ENCODE assay signal across 15 cellular contexts in the genomic region with DNA sequence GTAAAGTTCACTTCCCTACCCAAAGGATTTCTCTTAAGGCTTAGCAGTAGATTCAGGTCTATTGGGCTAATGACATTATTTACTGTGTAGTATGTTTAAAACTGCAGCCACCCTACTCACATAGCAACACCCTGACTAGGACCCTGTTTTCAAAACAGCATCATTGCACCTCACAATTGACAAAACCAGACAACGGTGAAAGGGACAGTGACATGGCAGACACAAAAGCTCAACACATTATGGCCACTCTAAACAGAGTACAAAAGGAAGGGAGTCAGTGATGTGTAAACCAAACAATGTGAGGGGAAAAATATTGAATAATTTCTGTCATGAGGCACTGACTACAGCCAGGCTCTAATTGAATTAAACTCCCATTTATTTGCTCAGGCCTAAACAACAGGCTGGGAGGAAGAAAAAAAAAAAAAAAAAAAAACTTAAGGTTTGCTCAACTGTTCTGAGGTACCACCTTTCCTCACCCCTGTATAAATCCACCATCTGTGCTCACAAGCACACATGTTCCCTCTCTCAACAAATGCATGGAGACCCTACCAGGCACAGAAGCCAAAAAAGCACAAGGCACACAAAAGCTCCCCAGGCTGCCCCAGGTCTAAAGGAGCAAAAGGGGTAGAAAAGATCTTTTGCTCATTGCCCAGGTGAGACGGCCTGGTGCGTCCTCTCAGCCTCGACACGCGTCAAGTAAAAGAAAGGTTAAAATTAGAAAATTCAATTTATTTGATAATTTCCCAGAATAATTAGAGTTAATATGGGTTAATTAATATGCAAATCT.
A peak's percentile ranks its signal among the peaks of the same experiment; 100 is the strongest.
DNase-seq lines count a peak whose midpoint lies in the region; ATAC-seq and TF ChIP-seq lines count a peak whose summit lies in the region.
"Had no signal": no experiment of that assay in that cellular context is flagged by ENCODE, and none has a peak within 500 bp of the region (broad histone marks: within the 10 kb centered on the region; RNA-seq: fewer than 3 reads in every experiment).

No MANE protein-coding gene starts in this region.

- H3K27ac Mint-ChIP-seq in glutamatergic neuron (ENCODE audit: unreplicated experiment), result peak overlapping the region; percentile 93
- H3K27ac Mint-ChIP-seq in HFFc6, result no peak overlapping the region
- H3K27ac Mint-ChIP-seq: activated CD8-positive, alpha-beta memory T cell treated with anti-CD3 and anti-CD28 coated beads, Interleukin-2, amount 10 ng/mL, durations not matched to agents 7 days and 5 days; activated naive CD8-positive, alpha-beta T cell treated with anti-CD3 and anti-CD28 coated beads, Interleukin-2, amount 10 ng/mL, durations not matched to agents 7 days and 5 days had no signal

- H3K9me3 Mint-ChIP-seq in glutamatergic neuron (ENCODE audit: unreplicated experiment), result peaks cover 9% of the 10 kb centered on the region
- no peaks in the 10 kb centered on the region for H3K9me3 Mint-ChIP-seq in HFFc6
- H3K9me3 Mint-ChIP-seq: activated naive CD8-positive, alpha-beta T cell treated with anti-CD3 and anti-CD28 coated beads, Interleukin-2, amount 10 ng/mL, durations not matched to agents 7 days and 5 days had no signal

- H3K4me3 ChIP-seq in suprapubic skin, result no peak overlapping the region

- peaks cover 5% of the 10 kb centered on the region for H3K27me3 Mint-ChIP-seq in glutamatergic neuron (ENCODE audit: unreplicated experiment)
- H3K27me3 Mint-ChIP-seq in HFFc6 (ENCODE audit: insufficient read depth), result no peaks in the 10 kb centered on the region; the same call in 1 of the 2 replicates
- H3K27me3 Mint-ChIP-seq: activated CD8-positive, alpha-beta memory T cell treated with anti-CD3 and anti-CD28 coated beads, Interleukin-2, amount 10 ng/mL, durations not matched to agents 7 days and 5 days had no signal

- TF ChIP-seq POLR2A in suprapubic skin (IDR thresholded peaks at IDR 0.05), result no peak

- H3K4me1 Mint-ChIP-seq in glutamatergic neuron (ENCODE audit: low read depth, unreplicated experiment) (peaks cover 62% of the 10 kb centered on the region), HFFc6 (ENCODE audit: low read depth) (peaks cover 47% of the 10 kb centered on the region)
- H3K4me1 Mint-ChIP-seq: activated CD8-positive, alpha-beta memory T cell treated with anti-CD3 and anti-CD28 coated beads, Interleukin-2, amount 10 ng/mL, durations not matched to agents 7 days and 5 days; activated naive CD8-positive, alpha-beta T cell treated with anti-CD3 and anti-CD28 coated beads, Interleukin-2, amount 10 ng/mL, durations not matched to agents 7 days and 5 days had no signal

- TF ChIP-seq CTCF in glutamatergic neuron (IDR thresholded peaks at IDR 0.05; ENCODE audit: partially characterized antibody, unreplicated experiment) (no peak), suprapubic skin (IDR thresholded peaks at IDR 0.05) (no peak), HFFc6 (IDR thresholded peaks at IDR 0.05) (no peak)

- H3K36me3 Mint-ChIP-seq in glutamatergic neuron (ENCODE audit: unreplicated experiment), result no peaks in the 10 kb centered on the region
- H3K36me3 Mint-ChIP-seq in HFFc6 (ENCODE audit: low read depth), result peaks cover 26% of the 10 kb centered on the region

- peak overlapping the region; percentile 78 for H3K4me3 Mint-ChIP-seq in glutamatergic neuron (ENCODE audit: unreplicated experiment)
- no peak overlapping the region for H3K4me3 Mint-ChIP-seq in HFFc6
- H3K4me3 Mint-ChIP-seq: activated CD8-positive, alpha-beta memory T cell treated with anti-CD3 and anti-CD28 coated beads, Interleukin-2, amount 10 ng/mL, durations not matched to agents 7 days and 5 days; activated naive CD8-positive, alpha-beta T cell treated with anti-CD3 and anti-CD28 coated beads, Interleukin-2, amount 10 ng/mL, durations not matched to agents 7 days and 5 days had no signal

- H3K27ac ChIP-seq in suprapubic skin, result peak overlapping the region; percentile 41
- H3K27ac ChIP-seq: RWPE1 had no signal

- H3K36me3 ChIP-seq in suprapubic skin, result peaks cover 3% of the 10 kb centered on the region

- TF ChIP-seq EP300 in suprapubic skin (IDR thresholded peaks at IDR 0.05), result no peak

- WGBS in suprapubic skin, result 91% methylated on average over 6 of the region's 6 CpGs

- DNase-seq in NCI-H2107 treated with DMSO at 0.1 percent for 48 hours (lab: John Stamatoyannopoulos, UW; ENCODE audit: unreplicated experiment), result peak; percentile 54
- no peak for DNase-seq in NCI-H2107 (lab: John Stamatoyannopoulos, UW)
- peak; percentile 88 for DNase-seq in NCI-H748 treated with DMSO at 0.1 percent for 48 hours (lab: John Stamatoyannopoulos, UW)
- DNase-seq in glutamatergic neuron, result no peak
- no peak for DNase-seq in suprapubic skin (ENCODE audit: low spot score in 2 of 2)
- no peak for DNase-seq in HFFc6
- DNase-seq: 8988T; activated CD8-positive, alpha-beta memory T cell treated with anti-CD3 and anti-CD28 coated beads, Interleukin-2, amount 10 ng/mL, durations not matched to agents 7 days and 5 days; activated naive CD8-positive, alpha-beta T cell treated with anti-CD3 and anti-CD28 coated beads, Interleukin-2, amount 10 ng/mL, durations not matched to agents 7 days and 5 days; DMS79 treated with DMSO at 0.1 percent for 48 hours; islet precursor cell; NCI-H1436 had no signal

- no peaks in the 10 kb centered on the region for H3K27me3 ChIP-seq in suprapubic skin

- ATAC-seq in GM21619 (IDR thresholded peaks at IDR 0.05; ENCODE audit: unreplicated experiment) (no peak), HG03280 (IDR thresholded peaks at IDR 0.05; ENCODE audit: unreplicated experiment) (no peak)
- ATAC-seq: activated CD8-positive, alpha-beta memory T cell treated with anti-CD3 and anti-CD28 coated beads, Interleukin-2, amount 10 ng/mL, durations not matched to agents 7 days and 5 days had no signal

- H3K9me3 ChIP-seq in suprapubic skin, result no peaks in the 10 kb centered on the region

- peaks cover 21% of the 10 kb centered on the region for H3K4me1 ChIP-seq in suprapubic skin

Comparison
In these comparisons a context has a peak if more than half of its experiments do, and no peak if none do; other contexts are left out.
1. DNase-seq: peak in NCI-H2107 treated with DMSO at 0.1 percent for 48 hours (single experiment) and NCI-H748 treated with DMSO at 0.1 percent for 48 hours (single experiment); none in NCI-H2107 (single experiment), glutamatergic neuron (single experiment), suprapubic skin (0 of 2) and HFFc6 (single experiment).